Comparison of ENCODE assay signal across 1 cellular context in the genomic region with DNA sequence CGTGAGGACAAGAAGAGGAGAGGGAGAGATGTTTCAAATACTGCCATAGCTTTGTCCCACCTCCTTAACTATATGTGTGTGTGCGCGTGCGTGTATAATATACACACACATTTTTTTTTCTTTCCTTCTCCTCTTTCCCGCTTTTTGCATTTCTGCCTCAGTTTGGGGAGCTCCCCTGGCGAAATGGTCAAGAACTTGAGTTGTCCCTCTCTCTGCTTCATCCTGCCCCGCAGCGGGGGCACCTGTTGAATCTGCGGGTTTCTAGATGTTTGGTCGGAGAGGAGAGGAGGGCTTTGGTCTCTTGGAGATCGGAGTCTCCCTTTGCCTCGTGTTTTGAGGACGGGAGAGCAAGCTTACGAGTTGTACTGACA.
TF ChIP-seq lines count a peak whose summit lies in the region.

No MANE protein-coding gene starts in this region.

TF ChIP-seq in SK-N-SH treated with all-trans-retinoic acid at 6 μM for 48 hours, 23 proteins besides CTCF, POLR2A, EP300 and RAD21 (continued from another document):
- TF ChIP-seq, protein P1, sequence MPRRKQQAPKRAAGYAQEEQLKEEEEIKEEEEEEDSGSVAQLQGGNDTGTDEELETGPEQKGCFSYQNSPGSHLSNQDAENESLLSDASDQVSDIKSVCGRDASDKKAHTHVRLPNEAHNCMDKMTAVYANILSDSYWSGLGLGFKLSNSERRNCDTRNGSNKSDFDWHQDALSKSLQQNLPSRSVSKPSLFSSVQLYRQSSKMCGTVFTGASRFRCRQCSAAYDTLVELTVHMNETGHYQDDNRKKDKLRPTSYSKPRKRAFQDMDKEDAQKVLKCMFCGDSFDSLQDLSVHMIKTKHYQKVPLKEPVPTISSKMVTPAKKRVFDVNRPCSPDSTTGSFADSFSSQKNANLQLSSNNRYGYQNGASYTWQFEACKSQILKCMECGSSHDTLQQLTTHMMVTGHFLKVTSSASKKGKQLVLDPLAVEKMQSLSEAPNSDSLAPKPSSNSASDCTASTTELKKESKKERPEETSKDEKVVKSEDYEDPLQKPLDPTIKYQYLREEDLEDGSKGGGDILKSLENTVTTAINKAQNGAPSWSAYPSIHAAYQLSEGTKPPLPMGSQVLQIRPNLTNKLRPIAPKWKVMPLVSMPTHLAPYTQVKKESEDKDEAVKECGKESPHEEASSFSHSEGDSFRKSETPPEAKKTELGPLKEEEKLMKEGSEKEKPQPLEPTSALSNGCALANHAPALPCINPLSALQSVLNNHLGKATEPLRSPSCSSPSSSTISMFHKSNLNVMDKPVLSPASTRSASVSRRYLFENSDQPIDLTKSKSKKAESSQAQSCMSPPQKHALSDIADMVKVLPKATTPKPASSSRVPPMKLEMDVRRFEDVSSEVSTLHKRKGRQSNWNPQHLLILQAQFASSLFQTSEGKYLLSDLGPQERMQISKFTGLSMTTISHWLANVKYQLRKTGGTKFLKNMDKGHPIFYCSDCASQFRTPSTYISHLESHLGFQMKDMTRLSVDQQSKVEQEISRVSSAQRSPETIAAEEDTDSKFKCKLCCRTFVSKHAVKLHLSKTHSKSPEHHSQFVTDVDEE (CRISPR knock-in tag; IDR thresholded peaks at IDR 0.05) = no peak
- TF ChIP-seq ZFP30 (CRISPR knock-in tag; IDR thresholded peaks at IDR 0.05) = no peak
- TF ChIP-seq SNAI2 (CRISPR knock-in tag; IDR thresholded peaks at IDR 0.05) = no peak
- TF ChIP-seq ESRRG (CRISPR knock-in tag; IDR thresholded peaks at IDR 0.05) = no peak
- TF ChIP-seq ZFP3 (CRISPR knock-in tag; IDR thresholded peaks at IDR 0.05) = no peak
- no peak for TF ChIP-seq ARNTL (CRISPR knock-in tag; IDR thresholded peaks at IDR 0.05; ENCODE audit: borderline replicate concordance, low read depth)
